In the genomic region with DNA sequence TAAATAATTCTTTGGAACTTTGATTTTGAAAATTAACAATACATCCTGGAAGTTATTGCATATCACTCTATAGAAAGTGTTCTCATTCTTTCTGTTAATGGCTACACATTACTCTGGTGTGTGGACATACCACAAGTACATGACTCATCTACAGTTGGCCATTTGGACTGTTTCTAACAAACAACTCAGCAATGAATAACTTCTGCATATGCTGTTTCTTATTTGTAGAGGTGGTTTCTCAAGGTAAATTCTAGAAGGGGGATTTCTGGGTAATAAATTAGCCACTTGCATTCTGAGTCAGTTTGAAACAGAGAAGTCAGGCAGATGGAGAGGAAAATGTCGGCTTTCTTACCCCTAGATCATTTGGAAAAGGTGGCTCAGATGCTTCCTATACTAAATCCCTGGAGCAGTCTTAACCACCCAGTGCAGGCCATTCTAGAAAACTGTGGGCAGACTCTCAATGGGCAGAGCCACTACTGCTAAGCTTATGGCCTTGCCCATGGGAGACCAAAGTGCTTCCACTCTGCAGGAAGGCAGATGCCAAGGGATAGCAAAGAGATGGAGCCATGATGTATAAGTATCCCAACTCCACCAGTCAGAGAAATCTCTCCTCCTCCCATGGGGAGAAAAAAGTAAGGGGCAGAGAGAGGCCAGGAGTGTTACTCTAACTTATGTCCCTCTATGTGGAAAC, we compare ENCODE assay signal across 13 cellular contexts.
A peak's percentile ranks its signal among the peaks of the same experiment; 100 is the strongest.
DNase-seq lines count a peak whose midpoint lies in the region; ATAC-seq and TF ChIP-seq lines count a peak whose summit lies in the region.
"Had no signal": no experiment of that assay in that cellular context is flagged by ENCODE, and none has a peak within 500 bp of the region (broad histone marks: within the 10 kb centered on the region; RNA-seq: fewer than 3 reads in every experiment).

No MANE protein-coding gene starts in this region.

- H3K9me3 ChIP-seq in left ventricle myocardium inferior (replicated peaks), result no peaks in the 10 kb centered on the region

- no peaks in the 10 kb centered on the region for H3K36me3 ChIP-seq in left ventricle myocardium inferior

- H3K4me3 ChIP-seq in epithelial cell of proximal tubule (ENCODE audit: low read depth, low read length) (no peak overlapping the region), left ventricle myocardium inferior (no peak overlapping the region)
- H3K4me3 ChIP-seq: coronary artery had no signal

- TF ChIP-seq CTCF in epithelial cell of proximal tubule (conservative IDR thresholded peaks at IDR 0.05; ENCODE audit: low read depth, low read length) (no peak), left ventricle myocardium inferior (IDR thresholded peaks at IDR 0.05; ENCODE audit: borderline replicate concordance) (no peak)

- H3K27me3 ChIP-seq in left ventricle myocardium inferior (ENCODE audit: low read depth), result peaks cover 26% of the 10 kb centered on the region

- no peak overlapping the region for H3K27ac ChIP-seq in left ventricle myocardium inferior (replicated peaks)
- H3K27ac ChIP-seq: coronary artery had no signal

- peak; percentile 61 for ATAC-seq in GM18517 (IDR thresholded peaks at IDR 0.05; ENCODE audit: unreplicated experiment)
- ATAC-seq in GM21786 (IDR thresholded peaks at IDR 0.05; ENCODE audit: unreplicated experiment), result peak; percentile 92
- ATAC-seq in HG03457 (IDR thresholded peaks at IDR 0.05; ENCODE audit: unreplicated experiment), result peak; percentile 89
- ATAC-seq: stimulated activated naive CD8-positive, alpha-beta T cell treated with anti-CD3 and anti-CD28 coated beads, Interleukin-15, Interleukin-2, amounts not matched to agents 100 U/mL and 50 U/mL, for 24 hours had no signal

- DNase-seq in epithelial cell of proximal tubule (ENCODE audit: low read depth), result peak; percentile 89
- no peak for DNase-seq in activated CD8-positive, alpha-beta memory T cell treated with anti-CD3 and anti-CD28 coated beads, Interleukin-2, amount 50 U/mL, for 4 hours
- no peak for DNase-seq in NCI-H2171 (lab: John Stamatoyannopoulos, UW)
- DNase-seq in left ventricle myocardium inferior, result no peak
- no peak for DNase-seq in DMS79 (lab: John Stamatoyannopoulos, UW)
- DNase-seq: MM.1S; retina; stimulated activated CD4-positive, alpha-beta T cell treated with anti-CD3 and anti-CD28 coated beads, Interleukin-4, amount 100 ng/mL, for 1 hour; stimulated activated naive CD8-positive, alpha-beta T cell treated with anti-CD3 and anti-CD28 coated beads, Interleukin-15, Interleukin-2, amounts not matched to agents 100 U/mL and 50 U/mL, for 24 hours had no signal

- H3K4me1 ChIP-seq in left ventricle myocardium inferior, result no peaks in the 10 kb centered on the region

- intact Hi-C loops in left ventricle myocardium inferior (cut with micrococcal nuclease), result no loop called here
